2 cellular contexts compared by ENCODE assay signal in genomic region chr13:45439000-45439399, GRCh38.
TF ChIP-seq lines count a peak whose summit lies in the region.

No MANE protein-coding gene starts in this region.

TF ChIP-seq in HepG2, 621 proteins besides CTCF, POLR2A, EP300 and RAD21:
- TF ChIP-seq PLSCR1 (CRISPR knock-in tag; IDR thresholded peaks at IDR 0.05; ENCODE audit: borderline replicate concordance) (no peak), ZMYM3 (CRISPR knock-in tag; IDR thresholded peaks at IDR 0.05) (no peak), MTF2 (CRISPR knock-in tag; IDR thresholded peaks at IDR 0.05; ENCODE audit: borderline replicate concordance) (no peak)

TF ChIP-seq in GM23338, 12 proteins besides CTCF, POLR2A, EP300 and RAD21:
- no peak for TF ChIP-seq CREB1 (CRISPR knock-in tag; IDR thresholded peaks at IDR 0.05; ENCODE audit: low read depth)
- TF ChIP-seq REST (IDR thresholded peaks at IDR 0.05; ENCODE audit: unreplicated experiment), result no peak
- no peak for TF ChIP-seq STAT1 (IDR thresholded peaks at IDR 0.05; ENCODE audit: unreplicated experiment)
- TF ChIP-seq NANOG (IDR thresholded peaks at IDR 0.05; ENCODE audit: borderline replicate concordance), result no peak
- no peak for TF ChIP-seq ETS1 (IDR thresholded peaks at IDR 0.05)
- TF ChIP-seq POLR2AphosphoS5 (IDR thresholded peaks at IDR 0.05; ENCODE audit: low read depth), result no peak
- TF ChIP-seq ZNF114 (CRISPR knock-in tag; IDR thresholded peaks at IDR 0.05), result no peak
- TF ChIP-seq EZH2phosphoT487 (IDR thresholded peaks at IDR 0.05; ENCODE audit: unreplicated experiment), result no peak
- no peak for TF ChIP-seq JUNB (IDR thresholded peaks at IDR 0.05; ENCODE audit: unreplicated experiment)
- no peak for TF ChIP-seq ZNF462 (CRISPR knock-in tag; IDR thresholded peaks at IDR 0.05)
